14 cellular contexts compared by ENCODE assay signal in genomic region chr1:193666485-193667083, GRCh38.
A peak's percentile ranks its signal among the peaks of the same experiment; 100 is the strongest.
DNase-seq lines count a peak whose midpoint lies in the region; ATAC-seq and TF ChIP-seq lines count a peak whose summit lies in the region.
"Had no signal": no experiment of that assay in that cellular context is flagged by ENCODE, and none has a peak within 500 bp of the region (broad histone marks: within the 10 kb centered on the region; RNA-seq: fewer than 3 reads in every experiment).

No MANE protein-coding gene starts in this region.

- no peak overlapping the region for H3K27ac Mint-ChIP-seq in activated T-cell treated with anti-CD3 and anti-CD28 coated beads, Interleukin-2, amount 50 U/mL, for 24 hours
- no peak overlapping the region for H3K27ac Mint-ChIP-seq in CD4-positive, alpha-beta T cell
- peak overlapping the region in 7 of 8 donors; percentile 13 to 95 (median 66) for H3K27ac Mint-ChIP-seq in CD8-positive, alpha-beta memory T cell
- peak overlapping the region; percentile 91 for H3K27ac Mint-ChIP-seq in activated T-helper 17 cell treated with anti-CD3 and anti-CD28 coated beads, Interleukin-2, amount 50 U/mL, for 72 hours
- H3K27ac Mint-ChIP-seq: B cell, IgD-negative memory B cell had no signal

- H3K36me3 Mint-ChIP-seq in activated T-cell treated with anti-CD3 and anti-CD28 coated beads, Interleukin-2, amount 50 U/mL, for 24 hours (ENCODE audit: low read depth) = no peaks in the 10 kb centered on the region
- H3K36me3 Mint-ChIP-seq in CD4-positive, alpha-beta T cell (ENCODE audit: low read depth) = no peaks in the 10 kb centered on the region
- peaks cover 0 to 25% (median 0%) of the 10 kb centered on the region in 3 donors for H3K36me3 Mint-ChIP-seq in CD8-positive, alpha-beta memory T cell
- H3K36me3 Mint-ChIP-seq in activated T-helper 17 cell treated with anti-CD3 and anti-CD28 coated beads, Interleukin-2, amount 50 U/mL, for 72 hours (ENCODE audit: low read depth) = no peaks in the 10 kb centered on the region
- H3K36me3 Mint-ChIP-seq: IgD-negative memory B cell had no signal

- H3K4me3 ChIP-seq in CD8-positive, alpha-beta memory T cell (ENCODE audit: low read length) = no peak overlapping the region
- H3K4me3 ChIP-seq: HAP-1 had no signal

- H3K27me3 Mint-ChIP-seq in activated T-cell treated with anti-CD3 and anti-CD28 coated beads, Interleukin-2, amount 50 U/mL, for 24 hours = no peaks in the 10 kb centered on the region
- H3K27me3 Mint-ChIP-seq in CD4-positive, alpha-beta T cell = no peaks in the 10 kb centered on the region
- peaks cover 0 to 3% of the 10 kb centered on the region in 2 donors for H3K27me3 Mint-ChIP-seq in CD8-positive, alpha-beta memory T cell
- H3K27me3 Mint-ChIP-seq in activated T-helper 17 cell treated with anti-CD3 and anti-CD28 coated beads, Interleukin-2, amount 50 U/mL, for 72 hours = no peaks in the 10 kb centered on the region
- H3K27me3 Mint-ChIP-seq: B cell, IgD-negative memory B cell had no signal

- no peak overlapping the region for H3K27ac ChIP-seq in CD4-positive, alpha-beta T cell (ENCODE audit: low read depth, low read length)
- no peak overlapping the region for H3K27ac ChIP-seq in CD8-positive, alpha-beta memory T cell (ENCODE audit: low read depth, low read length)

- CTCF ChIA-PET in CD4-positive, alpha-beta T cell (lab: Charles Lee) = no interaction called here
- CTCF ChIA-PET in CD8-positive, alpha-beta memory T cell (lab: Charles Lee) = interaction anchor here (0.8 kb wide), 1 partner anchor 8 kb away, joined by 3 read pairs; no protein-coding TSS in a partner anchor

- H3K9me3 ChIP-seq in CD4-positive, alpha-beta T cell (ENCODE audit: control insufficient read depth, low read length) = no peaks in the 10 kb centered on the region
- no peaks in the 10 kb centered on the region for H3K9me3 ChIP-seq in CD8-positive, alpha-beta memory T cell (ENCODE audit: low read length)
- H3K9me3 ChIP-seq: HAP-1 had no signal

- no peaks in the 10 kb centered on the region for H3K4me1 ChIP-seq in CD8-positive, alpha-beta memory T cell (ENCODE audit: insufficient read depth, low read length)
- H3K4me1 ChIP-seq: HAP-1 had no signal

- in situ Hi-C loops in KBM-7 (cut with MboI; ENCODE audit: low pct_unique_long_range_greater_than_20kb, low sequenced_read_pairs) = no loop called here

- DNase-seq in activated T-cell treated with anti-CD3 and anti-CD28 coated beads, Interleukin-2, amount 50 U/mL, for 24 hours = no peak
- DNase-seq in activated T-cell treated with anti-CD3 and anti-CD28 coated beads for 4 hours (no peak), KBM-7 (no peak)
- DNase-seq in CD4-positive, alpha-beta T cell = no peak
- DNase-seq in CD8-positive, alpha-beta memory T cell = no peak
- DNase-seq: C1 segment of cervical spinal cord, Calu3, DMS79 treated with DMSO at 0.1 percent for 48 hours, EL had no signal

- TF ChIP-seq CTCF in CD4-positive, alpha-beta T cell (IDR thresholded peaks at IDR 0.05) = no peak

- H3K27me3 ChIP-seq in CD4-positive, alpha-beta T cell (ENCODE audit: control insufficient read depth, insufficient read depth, low read length) = no peaks in the 10 kb centered on the region
- H3K27me3 ChIP-seq in CD8-positive, alpha-beta memory T cell (ENCODE audit: insufficient read depth, low read length, poor library complexity, severe bottlenecking) = no peaks in the 10 kb centered on the region

- peak overlapping the region; percentile 2 for H3K4me3 Mint-ChIP-seq in activated T-cell treated with anti-CD3 and anti-CD28 coated beads, Interleukin-2, amount 50 U/mL, for 24 hours
- peak overlapping the region; percentile 3 for H3K4me3 Mint-ChIP-seq in CD4-positive, alpha-beta T cell
- peak overlapping the region; percentile 35 to 75 (median 52) for H3K4me3 Mint-ChIP-seq in CD8-positive, alpha-beta memory T cell
- peak overlapping the region; percentile 71 for H3K4me3 Mint-ChIP-seq in activated T-helper 17 cell treated with anti-CD3 and anti-CD28 coated beads, Interleukin-2, amount 50 U/mL, for 72 hours
- H3K4me3 Mint-ChIP-seq: B cell, IgD-negative memory B cell had no signal

- intact Hi-C loops in CD4-positive, alpha-beta T cell (cut with DNase I, micrococcal nuclease) = no loop called here

- peaks cover 7% of the 10 kb centered on the region for H3K4me1 Mint-ChIP-seq in activated T-cell treated with anti-CD3 and anti-CD28 coated beads, Interleukin-2, amount 50 U/mL, for 24 hours (ENCODE audit: low read depth)
- H3K4me1 Mint-ChIP-seq in CD4-positive, alpha-beta T cell (ENCODE audit: low read depth) = peaks cover 4% of the 10 kb centered on the region
- H3K4me1 Mint-ChIP-seq in CD8-positive, alpha-beta memory T cell = peaks cover 13 to 18% (median 13%) of the 10 kb centered on the region in 3 donors
- peaks cover 29% of the 10 kb centered on the region for H3K4me1 Mint-ChIP-seq in activated T-helper 17 cell treated with anti-CD3 and anti-CD28 coated beads, Interleukin-2, amount 50 U/mL, for 72 hours
- H3K4me1 Mint-ChIP-seq: B cell, IgD-negative memory B cell had no signal

- ATAC-seq in CD4-positive, alpha-beta T cell (ENCODE audit: poor library complexity) = no peak
- ATAC-seq in activated T-helper 17 cell treated with anti-CD3 and anti-CD28 coated beads, Interleukin-2, amount 50 U/mL, for 72 hours (replicated peaks) = peak; percentile 78
- ATAC-seq in HG02973 (IDR thresholded peaks at IDR 0.05; ENCODE audit: unreplicated experiment) = no peak

- POLR2A ChIA-PET in CD4-positive, alpha-beta T cell (lab: Charles Lee) = no interaction called here
- POLR2A ChIA-PET in CD8-positive, alpha-beta memory T cell (lab: Charles Lee) = no interaction called here

- H3K9me3 Mint-ChIP-seq in activated T-cell treated with anti-CD3 and anti-CD28 coated beads, Interleukin-2, amount 50 U/mL, for 24 hours = peaks cover 4% of the 10 kb centered on the region
- H3K9me3 Mint-ChIP-seq in CD4-positive, alpha-beta T cell = no peaks in the 10 kb centered on the region
- H3K9me3 Mint-ChIP-seq in CD8-positive, alpha-beta memory T cell = peaks cover 0 to 4% (median 2%) of the 10 kb centered on the region in 5 donors
- H3K9me3 Mint-ChIP-seq in activated T-helper 17 cell treated with anti-CD3 and anti-CD28 coated beads, Interleukin-2, amount 50 U/mL, for 72 hours = peaks cover 3% of the 10 kb centered on the region

- H3K36me3 ChIP-seq in CD8-positive, alpha-beta memory T cell (ENCODE audit: insufficient read depth, low read length) = no peaks in the 10 kb centered on the region
- H3K36me3 ChIP-seq: HAP-1 had no signal

Comparison
In these comparisons a context has a peak if more than half of its experiments do, and no peak if none do; other contexts are left out.
1. H3K27ac Mint-ChIP-seq: peak in CD8-positive, alpha-beta memory T cell (7 of 8) and activated T-helper 17 cell treated with anti-CD3 and anti-CD28 coated beads, Interleukin-2, amount 50 U/mL, for 72 hours (single experiment); none in activated T-cell treated with anti-CD3 and anti-CD28 coated beads, Interleukin-2, amount 50 U/mL, for 24 hours (single experiment) and CD4-positive, alpha-beta T cell (single experiment).
2. H3K4me3 Mint-ChIP-seq: peak in every context shown above with its lines; median percentile 71 in activated T-helper 17 cell treated with anti-CD3 and anti-CD28 coated beads, Interleukin-2, amount 50 U/mL, for 72 hours; 52 in CD8-positive, alpha-beta memory T cell; 3 in CD4-positive, alpha-beta T cell; 2 in activated T-cell treated with anti-CD3 and anti-CD28 coated beads, Interleukin-2, amount 50 U/mL, for 24 hours.